Comparison of ENCODE assay signal across 13 cellular contexts in the genomic region with DNA sequence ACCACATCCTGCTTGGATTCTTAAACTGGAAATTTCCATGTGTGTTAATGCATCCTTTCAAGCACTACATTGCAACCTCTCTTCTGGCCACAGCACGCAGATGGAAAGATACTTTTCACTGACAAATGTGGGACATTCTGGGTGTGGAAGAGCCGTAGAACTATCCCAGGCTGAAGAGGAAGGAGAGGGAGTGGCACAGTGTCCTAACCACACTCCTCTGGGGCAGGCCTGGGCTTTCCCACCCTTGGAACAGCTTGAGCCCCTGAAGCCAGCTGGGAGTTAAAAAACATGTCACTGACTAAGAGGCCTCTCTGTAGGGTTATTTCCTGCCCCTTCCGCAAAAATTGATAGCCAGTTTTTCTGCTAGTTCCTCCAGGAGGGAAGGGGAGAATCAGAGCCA. TPM values are rescaled to one million over a fixed set of nuclear protein-coding genes. Genes with fewer than 3 reads are reported as not detected.
DNase-seq lines count a peak whose midpoint lies in the region; ATAC-seq and TF ChIP-seq lines count a peak whose summit lies in the region.
"Had no signal": no experiment of that assay in that cellular context is flagged by ENCODE, and none has a peak within 500 bp of the region (broad histone marks: within the 10 kb centered on the region; RNA-seq: fewer than 3 reads in every experiment).

No MANE protein-coding gene starts in this region.

- no peaks in the 10 kb centered on the region for H3K36me3 ChIP-seq in Peyer's patch

- ATAC-seq in omental fat pad (ENCODE audit: low FRiP score) (peak; percentile 63), HG03108 (IDR thresholded peaks at IDR 0.05; ENCODE audit: unreplicated experiment) (no peak), GM21529 (IDR thresholded peaks at IDR 0.05; ENCODE audit: unreplicated experiment) (no peak), HG03280 (IDR thresholded peaks at IDR 0.05; ENCODE audit: unreplicated experiment) (no peak)
- ATAC-seq: CD8-positive, alpha-beta T cell; effector memory CD8-positive, alpha-beta T cell had no signal

- peaks cover 0 to 22% (median 3%) of the 10 kb centered on the region in 4 donors for H3K4me1 ChIP-seq in Peyer's patch

- no peaks in the 10 kb centered on the region for H3K9me3 ChIP-seq in Peyer's patch

- H3K4me3 ChIP-seq in Peyer's patch = no peak overlapping the region

- peak overlapping the region in 3 of 4 donors; percentile 1 to 61 (median 48) for H3K27ac ChIP-seq in Peyer's patch

- TF ChIP-seq POLR2A in Peyer's patch (IDR thresholded peaks at IDR 0.05) = no peak

- no peaks in the 10 kb centered on the region for H3K27me3 ChIP-seq in Peyer's patch

- DNase-seq in AG20443 (ENCODE audit: low spot score) (peak; percentile 61), Peyer's patch (no peak), fibroblast of peridontal ligament (ENCODE audit: extremely low read depth) (peak; percentile 32), omental fat pad (ENCODE audit: low spot score) (no peak), retina (no peak)
- DNase-seq: CD8-positive, alpha-beta T cell; effector memory CD8-positive, alpha-beta T cell; substantia nigra had no signal

- TF ChIP-seq CTCF in Peyer's patch (IDR thresholded peaks at IDR 0.05) (no peak), omental fat pad (IDR thresholded peaks at IDR 0.05) (no peak)

RNA-seq across cellular contexts. Expression of a gene that starts 34.0 kb away (rescaled TPM):
- 10 to 100 TPM; 53.6 to 96.0 (median 69.6) TPM for total RNA-seq in Peyer's patch
- total RNA-seq in omental fat pad = 10 to 100 TPM; 17.5 to 41.3 (median 29.6) TPM

RNA-seq across cellular contexts. Expression of a gene that starts 37.9 kb away (rescaled TPM):
- total RNA-seq in Peyer's patch = not detected
- not detected for total RNA-seq in omental fat pad
- total RNA-seq: CD8-positive, alpha-beta T cell; HT-29; PC-3 had no signal

Comparison
In these comparisons a context has a peak if more than half of its experiments do, and no peak if none do; other contexts are left out.
1. DNase-seq: peak in AG20443 (single experiment) and fibroblast of peridontal ligament (single experiment); none in Peyer's patch (0 of 3), omental fat pad (single experiment) and retina (single experiment).